Comparison of ENCODE assay signal across 25 cellular contexts in genomic region chr6:45829873-45830272, GRCh38.
A peak's percentile ranks its signal among the peaks of the same experiment; 100 is the strongest.
DNase-seq lines count a peak whose midpoint lies in the region; ATAC-seq and TF ChIP-seq lines count a peak whose summit lies in the region.
"Had no signal": no experiment of that assay in that cellular context is flagged by ENCODE, and none has a peak within 500 bp of the region (broad histone marks: within the 10 kb centered on the region; RNA-seq: fewer than 3 reads in every experiment).

No MANE protein-coding gene starts in this region.

- intact Hi-C loops in activated naive CD4-positive, alpha-beta T cell treated with anti-CD3 and anti-CD28 coated beads for 36 hours (cut with micrococcal nuclease) = loop anchor here (1.0 to 5.0 kb wide), 6 partner anchors 8 to 457 kb away; no protein-coding TSS in a partner anchor
- intact Hi-C loops in activated T-helper 1 cell treated with anti-CD3 and anti-CD28 coated beads, Interleukin-12 subunit alpha, Interleukin-12 subunit beta, Interleukin-2, Interleukin-4 antibody, amounts not matched to agents 30 ng/mL and 10 ng/mL and 1 ng/mL, durations not matched to agents 14 hours and 24 hours and 36 hours (cut with micrococcal nuclease) = loop anchor here (1.0 to 10.0 kb wide), 7 partner anchors 8 to 665 kb away; partner anchors contain the start of gene SUPT3H

- H3K4me1 ChIP-seq in HEK293 (ENCODE audit: control insufficient read depth, insufficient read depth, low read length) = no peaks in the 10 kb centered on the region
- H3K4me1 ChIP-seq: left lung, right atrium auricular region had no signal

- POLR2A ChIA-PET in HEK293 (lab: Yijun Ruan, JAX) = no interaction called here

- no peak overlapping the region for H3K27ac ChIP-seq in HEK293 (ENCODE audit: extremely low read depth, low read depth, low read length)
- H3K27ac ChIP-seq: cardiac muscle cell, coronary artery, left lung, ovary, right atrium auricular region, RWPE1, SK-N-MC, thoracic aorta had no signal

- DNase-seq in activated naive CD4-positive, alpha-beta T cell treated with anti-CD3 and anti-CD28 coated beads for 36 hours = no peak
- DNase-seq in activated naive CD4-positive, alpha-beta T cell treated with Interleukin-2 at 50 U/mL for 16 hours = no peak
- DNase-seq in activated T-helper 1 cell treated with anti-CD3 and anti-CD28 coated beads, Interleukin-12 subunit alpha, Interleukin-12 subunit beta, Interleukin-2, Interleukin-4 antibody, amounts not matched to agents 30 ng/mL and 10 ng/mL and 1 ng/mL, durations not matched to agents 14 hours and 24 hours and 36 hours (ENCODE audit: low spot score) = no peak
- peak in 1 of 2 donors; percentile 58 for DNase-seq in stimulated activated effector memory CD8-positive, alpha-beta T cell treated with anti-CD3 and anti-CD28 coated beads, Interleukin-12 subunit alpha, Interleukin-12 subunit beta, amount 100 ng/mL, for 72 hours (ENCODE audit: low spot score in 2 of 2)
- DNase-seq in glutamatergic neuron = no peak
- DNase-seq: activated gamma-delta T cell; aorta; left lung; NCI-H1092; NCI-H187 treated with DMSO at 0.1 percent for 48 hours; NCI-H69; ovary; stimulated activated naive CD4-positive, alpha-beta T cell; T-helper 9 cell had no signal

- H3K9me3 Mint-ChIP-seq in activated naive CD4-positive, alpha-beta T cell treated with anti-CD3 and anti-CD28 coated beads for 36 hours = no peaks in the 10 kb centered on the region
- H3K9me3 Mint-ChIP-seq in activated T-helper 1 cell treated with anti-CD3 and anti-CD28 coated beads, Interleukin-12 subunit alpha, Interleukin-12 subunit beta, Interleukin-2, Interleukin-4 antibody, amounts not matched to agents 30 ng/mL and 10 ng/mL and 1 ng/mL, durations not matched to agents 14 hours and 24 hours and 36 hours = peaks cover 4% of the 10 kb centered on the region
- H3K9me3 Mint-ChIP-seq in stimulated activated effector memory CD8-positive, alpha-beta T cell treated with anti-CD3 and anti-CD28 coated beads, Interleukin-12 subunit alpha, Interleukin-12 subunit beta, amount 100 ng/mL, for 72 hours = no peaks in the 10 kb centered on the region
- H3K9me3 Mint-ChIP-seq in glutamatergic neuron (ENCODE audit: unreplicated experiment) = peaks cover 5% of the 10 kb centered on the region
- H3K9me3 Mint-ChIP-seq: naive thymus-derived CD8-positive, alpha-beta T cell had no signal

- no peaks in the 10 kb centered on the region for H3K9me3 ChIP-seq in HEK293 (ENCODE audit: control insufficient read depth, insufficient read depth, low read depth, low read length)
- H3K9me3 ChIP-seq: left lung, ovary, right atrium auricular region, thoracic aorta had no signal

- no peak overlapping the region for H3K4me3 Mint-ChIP-seq in activated naive CD4-positive, alpha-beta T cell treated with anti-CD3 and anti-CD28 coated beads for 36 hours
- H3K4me3 Mint-ChIP-seq in activated T-helper 1 cell treated with anti-CD3 and anti-CD28 coated beads, Interleukin-12 subunit alpha, Interleukin-12 subunit beta, Interleukin-2, Interleukin-4 antibody, amounts not matched to agents 30 ng/mL and 10 ng/mL and 1 ng/mL, durations not matched to agents 14 hours and 24 hours and 36 hours = peak overlapping the region; percentile 64
- H3K4me3 Mint-ChIP-seq in stimulated activated effector memory CD8-positive, alpha-beta T cell treated with anti-CD3 and anti-CD28 coated beads, Interleukin-12 subunit alpha, Interleukin-12 subunit beta, amount 100 ng/mL, for 72 hours = peak overlapping the region; percentile 73
- no peak overlapping the region for H3K4me3 Mint-ChIP-seq in glutamatergic neuron (ENCODE audit: unreplicated experiment)

- H3K27ac Mint-ChIP-seq in activated naive CD4-positive, alpha-beta T cell treated with anti-CD3 and anti-CD28 coated beads for 36 hours = peak overlapping the region; percentile 75
- peak overlapping the region; percentile 85 for H3K27ac Mint-ChIP-seq in activated T-helper 1 cell treated with anti-CD3 and anti-CD28 coated beads, Interleukin-12 subunit alpha, Interleukin-12 subunit beta, Interleukin-2, Interleukin-4 antibody, amounts not matched to agents 30 ng/mL and 10 ng/mL and 1 ng/mL, durations not matched to agents 14 hours and 24 hours and 36 hours
- peak overlapping the region; percentile 94 for H3K27ac Mint-ChIP-seq in stimulated activated effector memory CD8-positive, alpha-beta T cell treated with anti-CD3 and anti-CD28 coated beads, Interleukin-12 subunit alpha, Interleukin-12 subunit beta, amount 100 ng/mL, for 72 hours
- H3K27ac Mint-ChIP-seq in glutamatergic neuron (ENCODE audit: unreplicated experiment) = no peak overlapping the region

- no peak for ATAC-seq in stimulated activated effector memory CD8-positive, alpha-beta T cell treated with anti-CD3 and anti-CD28 coated beads, Interleukin-12 subunit alpha, Interleukin-12 subunit beta, amount 100 ng/mL, for 72 hours
- no peak for ATAC-seq in HG03095 (IDR thresholded peaks at IDR 0.05; ENCODE audit: unreplicated experiment)
- ATAC-seq: HCT116, HepG2, left lung had no signal

- peaks cover 23% of the 10 kb centered on the region for H3K4me1 Mint-ChIP-seq in activated naive CD4-positive, alpha-beta T cell treated with anti-CD3 and anti-CD28 coated beads for 36 hours (ENCODE audit: low read depth)
- peaks cover 39% of the 10 kb centered on the region for H3K4me1 Mint-ChIP-seq in activated T-helper 1 cell treated with anti-CD3 and anti-CD28 coated beads, Interleukin-12 subunit alpha, Interleukin-12 subunit beta, Interleukin-2, Interleukin-4 antibody, amounts not matched to agents 30 ng/mL and 10 ng/mL and 1 ng/mL, durations not matched to agents 14 hours and 24 hours and 36 hours (ENCODE audit: low read depth)
- peaks cover 46% of the 10 kb centered on the region for H3K4me1 Mint-ChIP-seq in stimulated activated effector memory CD8-positive, alpha-beta T cell treated with anti-CD3 and anti-CD28 coated beads, Interleukin-12 subunit alpha, Interleukin-12 subunit beta, amount 100 ng/mL, for 72 hours
- peaks cover 19% of the 10 kb centered on the region for H3K4me1 Mint-ChIP-seq in glutamatergic neuron (ENCODE audit: low read depth, unreplicated experiment)

- CTCF ChIA-PET in activated naive CD4-positive, alpha-beta T cell treated with anti-CD3 and anti-CD28 coated beads for 36 hours (lab: Charles Lee) = no interaction called here
- CTCF ChIA-PET in HEK293 (lab: Yijun Ruan, JAX) = interaction anchor here (0.5 kb wide), 1 partner anchor 110 kb away, joined by 3 read pairs; no protein-coding TSS in a partner anchor

- TF ChIP-seq CTCF in HEK293 (tag by site-specific recombination; IDR thresholded peaks at IDR 0.05) = no peak
- no peak for TF ChIP-seq CTCF in glutamatergic neuron (IDR thresholded peaks at IDR 0.05; ENCODE audit: partially characterized antibody, unreplicated experiment)

- no peaks in the 10 kb centered on the region for H3K36me3 ChIP-seq in HEK293 (ENCODE audit: control insufficient read depth in 2 of 2, insufficient read depth in 1 of 2, low read length in 2 of 2)
- H3K36me3 ChIP-seq: cardiac muscle cell, left lung, ovary, right atrium auricular region, thoracic aorta had no signal

- no peaks in the 10 kb centered on the region for H3K36me3 Mint-ChIP-seq in activated naive CD4-positive, alpha-beta T cell treated with anti-CD3 and anti-CD28 coated beads for 36 hours (ENCODE audit: low read depth)
- H3K36me3 Mint-ChIP-seq in activated T-helper 1 cell treated with anti-CD3 and anti-CD28 coated beads, Interleukin-12 subunit alpha, Interleukin-12 subunit beta, Interleukin-2, Interleukin-4 antibody, amounts not matched to agents 30 ng/mL and 10 ng/mL and 1 ng/mL, durations not matched to agents 14 hours and 24 hours and 36 hours (ENCODE audit: low read depth) = no peaks in the 10 kb centered on the region
- H3K36me3 Mint-ChIP-seq in stimulated activated effector memory CD8-positive, alpha-beta T cell treated with anti-CD3 and anti-CD28 coated beads, Interleukin-12 subunit alpha, Interleukin-12 subunit beta, amount 100 ng/mL, for 72 hours = peaks cover 19% of the 10 kb centered on the region
- H3K36me3 Mint-ChIP-seq in glutamatergic neuron (ENCODE audit: unreplicated experiment) = peaks cover 9% of the 10 kb centered on the region
- H3K36me3 Mint-ChIP-seq: naive thymus-derived CD8-positive, alpha-beta T cell had no signal

- no peak overlapping the region for H3K4me3 ChIP-seq in HEK293 (ENCODE audit: low read depth, low read length)
- H3K4me3 ChIP-seq: cardiac muscle cell, coronary artery, left lung, ovary, right atrium auricular region, SK-N-MC, thoracic aorta had no signal

- peaks cover 6% of the 10 kb centered on the region for H3K27me3 Mint-ChIP-seq in activated naive CD4-positive, alpha-beta T cell treated with anti-CD3 and anti-CD28 coated beads for 36 hours (ENCODE audit: low read depth)
- no peaks in the 10 kb centered on the region for H3K27me3 Mint-ChIP-seq in activated T-helper 1 cell treated with anti-CD3 and anti-CD28 coated beads, Interleukin-12 subunit alpha, Interleukin-12 subunit beta, Interleukin-2, Interleukin-4 antibody, amounts not matched to agents 30 ng/mL and 10 ng/mL and 1 ng/mL, durations not matched to agents 14 hours and 24 hours and 36 hours (ENCODE audit: insufficient read depth)
- H3K27me3 Mint-ChIP-seq in glutamatergic neuron (ENCODE audit: unreplicated experiment) = peaks cover 1% of the 10 kb centered on the region

TF ChIP-seq in HEK293, 187 proteins besides CTCF, POLR2A, EP300 and RAD21:
- TF ChIP-seq ZNF623 (tag by site-specific recombination; IDR thresholded peaks at IDR 0.05) = peak; percentile 67
- TF ChIP-seq SP3 (tag by site-specific recombination; IDR thresholded peaks at IDR 0.05) = no peak
TF ChIP-seq in HEK293: peak in this region for 1.

Comparison
In these comparisons a context has a peak if more than half of its experiments do, and no peak if none do; other contexts are left out.
1. H3K4me3 Mint-ChIP-seq: peak in activated T-helper 1 cell treated with anti-CD3 and anti-CD28 coated beads, Interleukin-12 subunit alpha, Interleukin-12 subunit beta, Interleukin-2, Interleukin-4 antibody, amounts not matched to agents 30 ng/mL and 10 ng/mL and 1 ng/mL, durations not matched to agents 14 hours and 24 hours and 36 hours (single experiment) and stimulated activated effector memory CD8-positive, alpha-beta T cell treated with anti-CD3 and anti-CD28 coated beads, Interleukin-12 subunit alpha, Interleukin-12 subunit beta, amount 100 ng/mL, for 72 hours (single experiment); none in activated naive CD4-positive, alpha-beta T cell treated with anti-CD3 and anti-CD28 coated beads for 36 hours (single experiment) and glutamatergic neuron (single experiment).